In genomic region chr3:46736006-46736872, GRCh38 we compare ENCODE assay signal across 26 cellular contexts. TPM values are rescaled to one million over a fixed set of nuclear protein-coding genes. Genes with fewer than 3 reads are reported as not detected.
"Had no signal": no experiment of that assay in that cellular context is flagged by ENCODE, and none has a peak within 500 bp of the region (broad histone marks: within the 10 kb centered on the region; RNA-seq: fewer than 3 reads in every experiment).

No MANE protein-coding gene starts in this region.

- H3K27ac ChIP-seq: adrenal gland, gastrocnemius medialis, neural progenitor cell, psoas muscle, right atrium auricular region, testis had no signal

- H3K9me3 ChIP-seq: adrenal gland, gastrocnemius medialis, psoas muscle, right atrium auricular region, testis had no signal

- ATAC-seq: activated CD8-positive, alpha-beta T cell treated with anti-CD3 and anti-CD28 coated beads, Interleukin-2, amount 10 ng/mL, durations not matched to agents 7 days and 5 days; esophagus mucosa; gastrocnemius medialis; naive thymus-derived CD4-positive, alpha-beta T cell had no signal

- H3K36me3 ChIP-seq: adrenal gland, gastrocnemius medialis, neural progenitor cell, right atrium auricular region had no signal

- H3K4me3 ChIP-seq: adrenal gland, gastrocnemius medialis, neural progenitor cell, psoas muscle, right atrium auricular region, testis had no signal

- DNase-seq: activated CD4-positive, alpha-beta T cell treated with anti-CD3 and anti-CD28 coated beads for 1 hour; activated CD4-positive, alpha-beta T cell treated with anti-CD3 and anti-CD28 coated beads, Interleukin-2, amount 50 U/mL, for 1 hour; activated CD8-positive, alpha-beta T cell treated with anti-CD3 and anti-CD28 coated beads, Interleukin-2, amount 10 ng/mL, durations not matched to agents 7 days and 5 days; activated gamma-delta T cell treated with Interleukin-2 at 50 U/mL for 16 hours; adrenal gland; effector memory CD4-positive, alpha-beta T cell; gastrocnemius medialis; hypothalamus; islet precursor cell; left colon; naive thymus-derived CD4-positive, alpha-beta T cell; psoas muscle; stimulated activated CD4-positive, alpha-beta T cell treated with anti-CD3 and anti-CD28 coated beads, Interleukin-1b, Interleukin-23, amount 100 ng/mL, for 48 hours; T-helper 1 cell; T-helper 9 cell; testis; trophoblast cell had no signal

- H3K4me1 ChIP-seq: adrenal gland, gastrocnemius medialis, neural progenitor cell, psoas muscle, right atrium auricular region had no signal

- H3K27me3 ChIP-seq: adrenal gland, gastrocnemius medialis, neural progenitor cell, right atrium auricular region, testis had no signal

RNA-seq across cellular contexts. Expression of gene PRSS50, which starts 18.6 kb away (rescaled TPM):
- total RNA-seq: activated CD8-positive, alpha-beta T cell treated with anti-CD3 and anti-CD28 coated beads, Interleukin-2, amount 10 ng/mL, durations not matched to agents 7 days and 5 days; activated T-helper 1 cell treated with anti-CD3 and anti-CD28 coated beads, Interleukin-12 subunit alpha, Interleukin-12 subunit beta, Interleukin-2, Interleukin-4 antibody, amounts not matched to agents 30 ng/mL and 10 ng/mL and 1 ng/mL, durations not matched to agents 14 hours and 24 hours and 36 hours; astrocyte; dermis microvascular lymphatic vessel endothelial cell; endothelial cell of umbilical vein; esophagus mucosa; gastrocnemius medialis; left colon; osteoblast; skeletal muscle tissue had no signal

RNA-seq across cellular contexts. Expression of gene TMIE, which starts 35.0 kb away (rescaled TPM):
- total RNA-seq: activated T-helper 1 cell treated with anti-CD3 and anti-CD28 coated beads, Interleukin-12 subunit alpha, Interleukin-12 subunit beta, Interleukin-2, Interleukin-4 antibody, amounts not matched to agents 30 ng/mL and 10 ng/mL and 1 ng/mL, durations not matched to agents 14 hours and 24 hours and 36 hours; right atrium auricular region had no signal
